Comparison of ENCODE assay signal across 1 cellular context in genomic region chr4:145735777-145736176, GRCh38.
TF ChIP-seq lines count a peak whose summit lies in the region.

No MANE protein-coding gene starts in this region.

TF ChIP-seq in A549, 52 proteins besides CTCF, POLR2A, EP300 and RAD21 (continued from another document):
- TF ChIP-seq PBX3 (IDR thresholded peaks at IDR 0.05) (no peak), POLR2AphosphoS2 (conservative IDR thresholded peaks at IDR 0.05; ENCODE audit: low read length) (no peak), CHD4 (IDR thresholded peaks at IDR 0.05; ENCODE audit: borderline replicate concordance) (no peak)
- TF ChIP-seq, protein P1, sequence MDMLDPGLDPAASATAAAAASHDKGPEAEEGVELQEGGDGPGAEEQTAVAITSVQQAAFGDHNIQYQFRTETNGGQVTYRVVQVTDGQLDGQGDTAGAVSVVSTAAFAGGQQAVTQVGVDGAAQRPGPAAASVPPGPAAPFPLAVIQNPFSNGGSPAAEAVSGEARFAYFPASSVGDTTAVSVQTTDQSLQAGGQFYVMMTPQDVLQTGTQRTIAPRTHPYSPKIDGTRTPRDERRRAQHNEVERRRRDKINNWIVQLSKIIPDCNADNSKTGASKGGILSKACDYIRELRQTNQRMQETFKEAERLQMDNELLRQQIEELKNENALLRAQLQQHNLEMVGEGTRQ (IDR thresholded peaks at IDR 0.05): no peak
TF ChIP-seq in A549: peak in this region for 0.
